ENCODE assay signal across 8 cellular contexts in the genomic region with DNA sequence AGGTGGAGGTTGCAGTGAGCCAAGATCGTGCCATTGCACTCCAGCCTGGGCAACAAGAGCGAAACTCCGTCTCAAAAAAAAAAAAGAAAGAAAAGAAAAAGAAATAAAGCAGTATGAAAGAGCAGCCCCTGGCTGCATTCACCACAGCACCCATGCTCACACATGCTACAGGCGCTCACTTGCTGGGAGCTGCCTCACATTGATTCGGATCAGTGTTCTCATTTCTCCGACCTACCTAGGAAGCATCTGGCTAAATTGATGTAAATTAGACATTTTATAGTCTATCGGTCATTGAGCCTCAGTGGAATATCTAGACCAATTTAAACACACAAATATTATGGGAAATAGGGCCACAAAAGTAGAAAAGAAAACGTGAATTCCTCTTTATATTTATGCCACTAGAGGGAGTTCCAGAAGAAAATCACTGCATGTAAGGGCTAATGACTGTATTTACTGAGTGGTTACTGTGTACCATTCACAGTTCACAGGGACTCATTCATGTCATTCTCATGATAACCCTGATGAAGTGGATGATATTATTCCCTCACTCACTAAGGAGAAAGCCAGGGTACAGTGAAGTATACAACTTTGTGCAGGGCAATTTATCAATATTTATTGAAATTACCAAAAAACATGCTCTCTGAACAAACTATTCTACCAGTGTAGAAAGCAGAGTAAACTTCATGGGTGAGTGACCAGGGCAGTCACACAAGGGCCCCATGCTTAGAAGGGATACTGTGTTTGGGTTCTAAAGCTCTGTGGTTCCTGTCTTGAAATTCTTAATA. TPM values are rescaled to one million over a fixed set of nuclear protein-coding genes. Genes with fewer than 3 reads are reported as not detected.
DNase-seq lines count a peak whose midpoint lies in the region; ATAC-seq and TF ChIP-seq lines count a peak whose summit lies in the region.

No MANE protein-coding gene starts in this region.

- H3K9me3 ChIP-seq in transverse colon, result no peaks in the 10 kb centered on the region

- TF ChIP-seq POLR2A in transverse colon (IDR thresholded peaks at IDR 0.05), result no peak

- no peaks in the 10 kb centered on the region for H3K36me3 ChIP-seq in transverse colon

- H3K4me1 ChIP-seq in foreskin keratinocyte (peaks cover 3% of the 10 kb centered on the region), transverse colon (peaks cover 0 to 14% (median 5%) of the 10 kb centered on the region in 4 donors)

- H3K27ac ChIP-seq in HL-60 (replicated peaks) (no peak overlapping the region), foreskin keratinocyte (no peak overlapping the region), transverse colon (no peak overlapping the region)

- 56 to 62% methylated on average over 8 of the region's 8 CpGs for WGBS in transverse colon (ENCODE audit: low coverage in 1 of 2), 2 donors

- TF ChIP-seq EP300 in transverse colon (IDR thresholded peaks at IDR 0.05; ENCODE audit: low read depth), result no peak

- in situ Hi-C loops in transverse colon (cut with MboI; ENCODE audit: low pct_ligation_motif_present in 1 of 4, low pct_unique_long_range_greater_than_20kb in 1 of 4, low sequenced_read_pairs in 3 of 4), result no loop called here

- ATAC-seq in SK-N-SH treated with all-trans-retinoic acid at 6 μM for 48 hours (peak; percentile 50), foreskin keratinocyte (no peak)

- TF ChIP-seq CTCF in HL-60 (IDR thresholded peaks at IDR 0.05; ENCODE audit: insufficient read depth, low read length), result peak; percentile 34
- peak; percentile 71 for TF ChIP-seq CTCF in foreskin keratinocyte (conservative IDR thresholded peaks at IDR 0.05)
- TF ChIP-seq CTCF in transverse colon (IDR thresholded peaks at IDR 0.05), result peak; percentile 47 to 66 (median 57)

- H3K27me3 ChIP-seq in HL-60 (ENCODE audit: insufficient read depth, poor library complexity, severe bottlenecking), result no peaks in the 10 kb centered on the region
- H3K27me3 ChIP-seq in foreskin keratinocyte, result no peaks in the 10 kb centered on the region
- peaks cover 7% of the 10 kb centered on the region for H3K27me3 ChIP-seq in transverse colon

- intact Hi-C loops in transverse colon (cut with DNase I; ENCODE audit: low total_unique reads), result no loop called here

- DNase-seq in COR-L47 (lab: John Stamatoyannopoulos, UW) (peak; percentile 7), HL-60 (ENCODE audit: low read depth in 1 of 2, low spot score in 1 of 2) (no peak), foreskin keratinocyte (no peak), transverse colon (no peak), GF-D8 (lab: John Stamatoyannopoulos, UW) (no peak), middle frontal gyrus (ENCODE audit: extremely low spot score, low spot score) (no peak), activated gamma-delta T cell treated with Interleukin-2 at 50 U/mL for 16 hours (no peak)

- H3K4me3 ChIP-seq in HL-60 (replicated peaks; ENCODE audit: insufficient read depth, low read length) (no peak overlapping the region), transverse colon (no peak overlapping the region)

TF ChIP-seq in SK-N-SH treated with all-trans-retinoic acid at 6 μM for 48 hours, 23 proteins besides CTCF, POLR2A, EP300 and RAD21:
- no peak for TF ChIP-seq BACH2 (CRISPR knock-in tag; IDR thresholded peaks at IDR 0.05; ENCODE audit: borderline replicate concordance)

RNA-seq across cellular contexts. Expression of a gene that starts 5.3 kb away (rescaled TPM):
- total RNA-seq in foreskin keratinocyte (not detected in 2 replicates), transverse colon (not detected)
- not detected in 2 replicates for polyA plus RNA-seq in foreskin keratinocyte

RNA-seq across cellular contexts. Expression of a gene that starts 18.6 kb away (rescaled TPM):
- total RNA-seq in foreskin keratinocyte, result 10.3 and 12.2 TPM in 2 replicates
- polyA plus RNA-seq in foreskin keratinocyte, result 6.0 and 6.4 TPM in 2 replicates
- total RNA-seq in transverse colon, result 10 to 100 TPM; 11.5 to 40.4 (median 30.5) TPM

RNA-seq across cellular contexts. Expression of a gene that starts 29.3 kb away (rescaled TPM):
- total RNA-seq in foreskin keratinocyte (1.3 and 20.1 TPM in 2 replicates), transverse colon (under 1 TPM in 1 of 4 donors, not detected in 3; 0.27 TPM)
- 1.7 and 23.1 TPM in 2 replicates for polyA plus RNA-seq in foreskin keratinocyte
